ENCODE assay signal across 23 cellular contexts in the genomic region with DNA sequence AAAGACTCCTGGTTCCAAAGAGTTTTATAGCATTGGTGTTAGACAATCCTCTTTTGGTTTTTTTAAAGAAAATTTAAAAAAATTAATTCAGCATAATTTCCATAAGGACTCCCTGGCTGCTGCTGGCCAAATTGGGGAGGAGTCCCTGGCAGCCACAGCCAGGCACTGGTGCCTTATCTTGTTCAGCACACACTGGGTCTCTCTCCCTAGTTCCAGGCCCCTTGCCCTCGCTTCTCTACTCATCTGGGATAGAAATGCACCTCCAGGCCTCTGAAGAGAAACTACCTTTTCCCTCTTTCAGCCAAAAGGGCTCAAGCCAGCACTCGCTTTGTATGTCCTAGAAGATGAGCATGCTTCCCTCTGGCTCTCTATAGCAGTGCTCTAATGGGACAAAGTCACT. TPM values are rescaled to one million over a fixed set of nuclear protein-coding genes. Genes with fewer than 3 reads are reported as not detected.
A peak's percentile ranks its signal among the peaks of the same experiment; 100 is the strongest.
DNase-seq lines count a peak whose midpoint lies in the region; ATAC-seq and TF ChIP-seq lines count a peak whose summit lies in the region.
"Had no signal": no experiment of that assay in that cellular context is flagged by ENCODE, and none has a peak within 500 bp of the region (broad histone marks: within the 10 kb centered on the region; RNA-seq: fewer than 3 reads in every experiment).

No MANE protein-coding gene starts in this region.

- H3K27me3 Mint-ChIP-seq in activated CD4-positive, alpha-beta T cell treated with anti-CD3 and anti-CD28 coated beads, Interleukin-2, amount 10 ng/mL, durations not matched to agents 7 days and 5 days = no peaks in the 10 kb centered on the region
- H3K27me3 Mint-ChIP-seq in activated naive CD8-positive, alpha-beta T cell treated with anti-CD3 and anti-CD28 coated beads, Interleukin-2, amount 10 ng/mL, durations not matched to agents 7 days and 5 days = no peaks in the 10 kb centered on the region
- H3K27me3 Mint-ChIP-seq: activated CD8-positive, alpha-beta memory T cell treated with anti-CD3 and anti-CD28 coated beads, Interleukin-2, amount 10 ng/mL, durations not matched to agents 7 days and 5 days had no signal

- POLR2A ChIA-PET in activated CD4-positive, alpha-beta T cell treated with anti-CD3 and anti-CD28 coated beads, Interleukin-2, amount 10 ng/mL, durations not matched to agents 7 days and 5 days (lab: Charles Lee) = no interaction called here
- POLR2A ChIA-PET in activated naive CD8-positive, alpha-beta T cell treated with anti-CD3 and anti-CD28 coated beads, Interleukin-2, amount 10 ng/mL, durations not matched to agents 7 days and 5 days (lab: Charles Lee) = no interaction called here

- H3K36me3 ChIP-seq in OCI-LY1 (ENCODE audit: insufficient read depth, low read length) = no peaks in the 10 kb centered on the region

- H3K27me3 ChIP-seq in OCI-LY1 (ENCODE audit: insufficient read depth, low read length) = no peaks in the 10 kb centered on the region
- H3K27me3 ChIP-seq: gastrocnemius medialis had no signal

- ATAC-seq in activated naive CD8-positive, alpha-beta T cell treated with anti-CD3 and anti-CD28 coated beads, Interleukin-2, amount 10 ng/mL, durations not matched to agents 7 days and 5 days (ENCODE audit: low read depth) = no peak
- no peak for ATAC-seq in stimulated activated effector memory CD8-positive, alpha-beta T cell treated with anti-CD3 and anti-CD28 coated beads, Interleukin-12 subunit alpha, Interleukin-12 subunit beta, amount 100 ng/mL, for 72 hours
- ATAC-seq in GM21619 (IDR thresholded peaks at IDR 0.05; ENCODE audit: unreplicated experiment) (no peak), GM18517 (IDR thresholded peaks at IDR 0.05; ENCODE audit: unreplicated experiment) (no peak)
- ATAC-seq: activated CD8-positive, alpha-beta memory T cell treated with anti-CD3 and anti-CD28 coated beads, Interleukin-2, amount 10 ng/mL, durations not matched to agents 7 days and 5 days; gastrocnemius medialis; psoas muscle had no signal

- H2AFZ ChIP-seq in OCI-LY1 (ENCODE audit: low read length) = no peak overlapping the region

- H3K36me3 Mint-ChIP-seq in activated CD4-positive, alpha-beta T cell treated with anti-CD3 and anti-CD28 coated beads, Interleukin-2, amount 10 ng/mL, durations not matched to agents 7 days and 5 days (ENCODE audit: low read depth) = peaks cover 49% of the 10 kb centered on the region
- H3K36me3 Mint-ChIP-seq in activated naive CD8-positive, alpha-beta T cell treated with anti-CD3 and anti-CD28 coated beads, Interleukin-2, amount 10 ng/mL, durations not matched to agents 7 days and 5 days = peaks cover 33% of the 10 kb centered on the region
- peaks cover 13% of the 10 kb centered on the region for H3K36me3 Mint-ChIP-seq in stimulated activated effector memory CD8-positive, alpha-beta T cell treated with anti-CD3 and anti-CD28 coated beads, Interleukin-12 subunit alpha, Interleukin-12 subunit beta, amount 100 ng/mL, for 72 hours

- DNase-seq in activated CD4-positive, alpha-beta T cell treated with anti-CD3 and anti-CD28 coated beads, Interleukin-2, amount 10 ng/mL, durations not matched to agents 7 days and 5 days = no peak
- DNase-seq in activated CD4-positive, alpha-beta T cell treated with anti-CD3 and anti-CD28 coated beads for 48 hours = no peak
- DNase-seq in activated naive CD8-positive, alpha-beta T cell treated with anti-CD3 and anti-CD28 coated beads, Interleukin-2, amount 10 ng/mL, durations not matched to agents 7 days and 5 days = no peak
- DNase-seq in stimulated activated effector memory CD8-positive, alpha-beta T cell treated with anti-CD3 and anti-CD28 coated beads, Interleukin-12 subunit alpha, Interleukin-12 subunit beta, amount 100 ng/mL, for 72 hours (ENCODE audit: low spot score in 2 of 2) = no peak
- no peak for DNase-seq in mesenteric fat pad (ENCODE audit: low spot score)
- DNase-seq: activated CD4-positive, CD25-positive, alpha-beta regulatory T cell; activated CD8-positive, alpha-beta memory T cell treated with anti-CD3 and anti-CD28 coated beads, Interleukin-2, amount 10 ng/mL, durations not matched to agents 7 days and 5 days; activated gamma-delta T cell; anterior cingulate cortex; central memory CD4-positive, alpha-beta T cell; DND-41; gastrocnemius medialis; kidney; NCI-H2081; NCI-H510A; nephron progenitor cell; psoas muscle; stimulated activated CD4-positive, alpha-beta T cell treated with anti-CD3 and anti-CD28 coated beads, Interleukin-2, amount 100 ng/mL, for 48 hours had no signal

- peaks cover 73% of the 10 kb centered on the region for H3K4me1 ChIP-seq in OCI-LY1 (ENCODE audit: insufficient read depth, low read length, severe bottlenecking)

- H4K20me1 ChIP-seq in OCI-LY1 (ENCODE audit: insufficient read depth, low read length) = no peaks in the 10 kb centered on the region

- no peak overlapping the region for H3K4me3 Mint-ChIP-seq in activated CD4-positive, alpha-beta T cell treated with anti-CD3 and anti-CD28 coated beads, Interleukin-2, amount 10 ng/mL, durations not matched to agents 7 days and 5 days
- H3K4me3 Mint-ChIP-seq in activated naive CD8-positive, alpha-beta T cell treated with anti-CD3 and anti-CD28 coated beads, Interleukin-2, amount 10 ng/mL, durations not matched to agents 7 days and 5 days = no peak overlapping the region
- no peak overlapping the region for H3K4me3 Mint-ChIP-seq in stimulated activated effector memory CD8-positive, alpha-beta T cell treated with anti-CD3 and anti-CD28 coated beads, Interleukin-12 subunit alpha, Interleukin-12 subunit beta, amount 100 ng/mL, for 72 hours
- H3K4me3 Mint-ChIP-seq: activated CD8-positive, alpha-beta memory T cell treated with anti-CD3 and anti-CD28 coated beads, Interleukin-2, amount 10 ng/mL, durations not matched to agents 7 days and 5 days; nephron progenitor cell had no signal

- TF ChIP-seq CTCF in OCI-LY1 (IDR thresholded peaks at IDR 0.05; ENCODE audit: low read length) = no peak

- H3F3A ChIP-seq in OCI-LY1 (ENCODE audit: insufficient read depth, low read length) = no peaks in the 10 kb centered on the region

- H3K4me3 ChIP-seq in OCI-LY1 (ENCODE audit: low read depth, low read length, poor library complexity, severe bottlenecking) = no peak overlapping the region
- H3K4me3 ChIP-seq: gastrocnemius medialis, psoas muscle, skin epidermis had no signal

- H3K4me1 Mint-ChIP-seq in activated CD4-positive, alpha-beta T cell treated with anti-CD3 and anti-CD28 coated beads, Interleukin-2, amount 10 ng/mL, durations not matched to agents 7 days and 5 days = peaks cover 88% of the 10 kb centered on the region
- peaks cover 62% of the 10 kb centered on the region for H3K4me1 Mint-ChIP-seq in activated naive CD8-positive, alpha-beta T cell treated with anti-CD3 and anti-CD28 coated beads, Interleukin-2, amount 10 ng/mL, durations not matched to agents 7 days and 5 days
- H3K4me1 Mint-ChIP-seq in stimulated activated effector memory CD8-positive, alpha-beta T cell treated with anti-CD3 and anti-CD28 coated beads, Interleukin-12 subunit alpha, Interleukin-12 subunit beta, amount 100 ng/mL, for 72 hours = peaks cover 79% of the 10 kb centered on the region

- CTCF ChIA-PET in activated CD4-positive, alpha-beta T cell treated with anti-CD3 and anti-CD28 coated beads, Interleukin-2, amount 10 ng/mL, durations not matched to agents 7 days and 5 days (lab: Charles Lee) = interaction anchor here (1.0 to 1.1 kb wide), 2 partner anchors 12 to 89 kb away, joined by 3 to 4 read pairs; a partner anchor contains a TSS

- H3K9ac ChIP-seq in OCI-LY1 (ENCODE audit: low read length) = no peak overlapping the region

- H3K27ac Mint-ChIP-seq in activated CD4-positive, alpha-beta T cell treated with anti-CD3 and anti-CD28 coated beads, Interleukin-2, amount 10 ng/mL, durations not matched to agents 7 days and 5 days = peak overlapping the region; percentile 43
- H3K27ac Mint-ChIP-seq in activated naive CD8-positive, alpha-beta T cell treated with anti-CD3 and anti-CD28 coated beads, Interleukin-2, amount 10 ng/mL, durations not matched to agents 7 days and 5 days = peak overlapping the region; percentile 52
- H3K27ac Mint-ChIP-seq in stimulated activated effector memory CD8-positive, alpha-beta T cell treated with anti-CD3 and anti-CD28 coated beads, Interleukin-12 subunit alpha, Interleukin-12 subunit beta, amount 100 ng/mL, for 72 hours = peak overlapping the region; percentile 99
- H3K27ac Mint-ChIP-seq: nephron progenitor cell had no signal

- no peaks in the 10 kb centered on the region for H3K79me2 ChIP-seq in OCI-LY1 (ENCODE audit: insufficient read depth, low read length)

- no peaks in the 10 kb centered on the region for H3K9me3 ChIP-seq in OCI-LY1 (ENCODE audit: low read length)
- H3K9me3 ChIP-seq: gastrocnemius medialis, psoas muscle had no signal

- H3K9me3 Mint-ChIP-seq in activated CD4-positive, alpha-beta T cell treated with anti-CD3 and anti-CD28 coated beads, Interleukin-2, amount 10 ng/mL, durations not matched to agents 7 days and 5 days = no peaks in the 10 kb centered on the region
- no peaks in the 10 kb centered on the region for H3K9me3 Mint-ChIP-seq in activated naive CD8-positive, alpha-beta T cell treated with anti-CD3 and anti-CD28 coated beads, Interleukin-2, amount 10 ng/mL, durations not matched to agents 7 days and 5 days
- H3K9me3 Mint-ChIP-seq in stimulated activated effector memory CD8-positive, alpha-beta T cell treated with anti-CD3 and anti-CD28 coated beads, Interleukin-12 subunit alpha, Interleukin-12 subunit beta, amount 100 ng/mL, for 72 hours = no peaks in the 10 kb centered on the region
- H3K9me3 Mint-ChIP-seq: nephron progenitor cell had no signal

- no peak overlapping the region for H3K4me2 ChIP-seq in OCI-LY1 (ENCODE audit: low read length)

- peak overlapping the region; percentile 91 for H3K27ac ChIP-seq in OCI-LY1 (ENCODE audit: low read depth, low read length, poor library complexity, severe bottlenecking)
- H3K27ac ChIP-seq: HL-60, psoas muscle had no signal

- H3K9me2 ChIP-seq in OCI-LY1 (ENCODE audit: low read depth, low read length) = no peaks in the 10 kb centered on the region

RNA-seq across cellular contexts. Expression of a gene that starts 13.4 kb away (rescaled TPM):
- total RNA-seq in activated CD4-positive, alpha-beta T cell treated with anti-CD3 and anti-CD28 coated beads, Interleukin-2, amount 10 ng/mL, durations not matched to agents 7 days and 5 days = 10 to 100 TPM; 29.3 to 29.9 TPM
- total RNA-seq in activated naive CD8-positive, alpha-beta T cell treated with anti-CD3 and anti-CD28 coated beads, Interleukin-2, amount 10 ng/mL, durations not matched to agents 7 days and 5 days = 10 to 100 TPM; 40.5 to 41.6 TPM
- 12.2 TPM for total RNA-seq in mesenteric fat pad

Comparison
In these comparisons a context has a peak if more than half of its experiments do, and no peak if none do; other contexts are left out.
1. H3K27ac Mint-ChIP-seq: peak in every context shown above with its lines; median percentile 99 in stimulated activated effector memory CD8-positive, alpha-beta T cell treated with anti-CD3 and anti-CD28 coated beads, Interleukin-12 subunit alpha, Interleukin-12 subunit beta, amount 100 ng/mL, for 72 hours; 52 in activated naive CD8-positive, alpha-beta T cell treated with anti-CD3 and anti-CD28 coated beads, Interleukin-2, amount 10 ng/mL, durations not matched to agents 7 days and 5 days; 43 in activated CD4-positive, alpha-beta T cell treated with anti-CD3 and anti-CD28 coated beads, Interleukin-2, amount 10 ng/mL, durations not matched to agents 7 days and 5 days.